Comparison of ENCODE assay signal across 11 cellular contexts in the genomic region with DNA sequence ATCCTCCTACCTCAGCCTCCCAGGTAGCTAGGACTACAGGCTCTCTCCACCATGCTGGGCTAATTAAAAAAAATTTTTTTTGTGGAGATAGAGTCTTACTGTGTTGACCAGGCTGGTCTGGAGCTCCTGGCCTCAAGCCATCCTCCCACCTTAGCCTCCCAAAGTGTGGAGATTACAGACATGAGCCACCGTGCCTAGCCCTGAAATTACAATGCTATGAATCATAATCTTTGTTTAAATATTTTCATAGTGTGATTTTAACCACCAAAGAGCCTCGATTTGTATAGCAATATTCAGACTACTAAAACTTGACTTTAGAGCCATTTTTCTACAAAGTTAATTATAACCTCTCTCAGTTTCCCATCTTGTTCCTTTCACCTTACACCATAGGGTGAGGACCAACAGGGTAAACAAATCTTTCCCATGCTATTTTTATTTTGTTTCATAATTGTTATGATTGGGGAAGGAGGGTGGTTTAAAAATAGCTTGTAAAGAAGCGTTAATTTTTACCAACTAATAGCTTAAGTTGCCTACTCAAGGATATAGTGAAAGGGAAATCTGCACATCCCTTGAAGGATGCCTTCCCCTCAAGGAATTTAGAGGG. TPM values are rescaled to one million over a fixed set of nuclear protein-coding genes. Genes with fewer than 3 reads are reported as not detected.
A peak's percentile ranks its signal among the peaks of the same experiment; 100 is the strongest.
DNase-seq lines count a peak whose midpoint lies in the region; ATAC-seq and TF ChIP-seq lines count a peak whose summit lies in the region.
"Had no signal": no experiment of that assay in that cellular context is flagged by ENCODE, and none has a peak within 500 bp of the region (broad histone marks: within the 10 kb centered on the region; RNA-seq: fewer than 3 reads in every experiment).

No MANE protein-coding gene starts in this region.

- 14 to 23% methylated on average over 3 of the region's 3 CpGs for WGBS in gastroesophageal sphincter (ENCODE audit: low coverage in 1 of 2), 2 donors

- DNase-seq in activated T-cell treated with anti-CD3 and anti-CD28 coated beads, Interleukin-2, amount 50 U/mL, for 4 hours, result no peak
- no peak for DNase-seq in activated T-cell treated with anti-CD3 and anti-CD28 coated beads for 4 hours
- DNase-seq in MM.1S, result no peak
- no peak for DNase-seq in effector memory CD8-positive, alpha-beta T cell
- DNase-seq in gastrocnemius medialis, result no peak
- no peak for DNase-seq in T1000 (lab: John Stamatoyannopoulos, UW)
- no peak for DNase-seq in type B pancreatic cell (ENCODE audit: extremely low spot score, unreplicated experiment)
- DNase-seq: kidney, NCI-H748 treated with DMSO at 0.1 percent for 48 hours had no signal

- H3K9me3 Mint-ChIP-seq in activated T-cell treated with anti-CD3 and anti-CD28 coated beads, Interleukin-2, amount 50 U/mL, for 4 hours, result no peaks in the 10 kb centered on the region
- no peaks in the 10 kb centered on the region for H3K9me3 Mint-ChIP-seq in effector memory CD8-positive, alpha-beta T cell
- H3K9me3 Mint-ChIP-seq in type B pancreatic cell, result peaks cover 5% of the 10 kb centered on the region
- H3K9me3 Mint-ChIP-seq: activated T-helper 1 cell treated with anti-CD3 and anti-CD28 coated beads, Interleukin-12 subunit alpha, Interleukin-12 subunit beta, Interleukin-2, Interleukin-4 antibody, amounts not matched to agents 30 ng/mL and 10 ng/mL and 1 ng/mL, durations not matched to agents 14 hours and 24 hours and 36 hours had no signal

- no peak overlapping the region for H2AFZ ChIP-seq in MM.1S (ENCODE audit: low read length)

- peak overlapping the region; percentile 48; the same call in 1 of the 2 replicates for H3K4me2 ChIP-seq in MM.1S (ENCODE audit: low read depth, low read length)

- H3K27ac ChIP-seq in MM.1S (ENCODE audit: low read length), result peak overlapping the region; percentile 42; the same call in 1 of the 2 replicates
- H3K27ac ChIP-seq in gastrocnemius medialis, result peak overlapping the region; percentile 24 to 71 (median 66)
- peak overlapping the region in 2 of 4 donors; percentile 10 to 19 for H3K27ac ChIP-seq in gastroesophageal sphincter

- H3K4me3 ChIP-seq in MM.1S (ENCODE audit: low read length) (peak overlapping the region; percentile 23; the same call in 1 of the 2 replicates), gastrocnemius medialis (no peak overlapping the region), gastroesophageal sphincter (no peak overlapping the region)

- peaks cover 99% of the 10 kb centered on the region for H3K79me2 ChIP-seq in MM.1S (ENCODE audit: low read length)

- ATAC-seq in activated T-cell treated with anti-CD3 and anti-CD28 coated beads, Interleukin-2, amount 50 U/mL, for 4 hours, result peak; percentile 51 to 54
- ATAC-seq in effector memory CD8-positive, alpha-beta T cell (replicated peaks), result no peak
- ATAC-seq in gastrocnemius medialis, result peak; percentile 27 to 47
- no peak for ATAC-seq in gastroesophageal sphincter

- in situ Hi-C loops in gastrocnemius medialis (cut with MboI; ENCODE audit: low sequenced_read_pairs in 4 of 4), result no loop called here

- H3K27me3 Mint-ChIP-seq in activated T-cell treated with anti-CD3 and anti-CD28 coated beads, Interleukin-2, amount 50 U/mL, for 4 hours (ENCODE audit: low read depth), result no peaks in the 10 kb centered on the region
- H3K27me3 Mint-ChIP-seq in effector memory CD8-positive, alpha-beta T cell, result no peaks in the 10 kb centered on the region
- H3K27me3 Mint-ChIP-seq in type B pancreatic cell, result no peaks in the 10 kb centered on the region

- no peak for TF ChIP-seq CTCF in MM.1S (IDR thresholded peaks at IDR 0.05; ENCODE audit: low read length)
- TF ChIP-seq CTCF in gastrocnemius medialis (IDR thresholded peaks at IDR 0.05 in 4 of 5, conservative IDR thresholded peaks at IDR 0.05 in 1 of 5), result no peak
- TF ChIP-seq CTCF in gastroesophageal sphincter (IDR thresholded peaks at IDR 0.05), result no peak
- TF ChIP-seq CTCF in type B pancreatic cell (conservative IDR thresholded peaks at IDR 0.05), result no peak

- intact Hi-C loops in gastrocnemius medialis (cut with DNase I; ENCODE audit: low total_unique reads), result no loop called here

- no peaks in the 10 kb centered on the region for H3K9me2 ChIP-seq in MM.1S (replicated peaks; ENCODE audit: insufficient read depth, low read length)

- H3K27me3 ChIP-seq in MM.1S (replicated peaks; ENCODE audit: insufficient read depth, low read length) (no peaks in the 10 kb centered on the region), gastrocnemius medialis (no peaks in the 10 kb centered on the region), gastroesophageal sphincter (no peaks in the 10 kb centered on the region)

- peak overlapping the region; percentile 75 to 80 for H3K27ac Mint-ChIP-seq in effector memory CD8-positive, alpha-beta T cell
- H3K27ac Mint-ChIP-seq in type B pancreatic cell, result no peak overlapping the region
- H3K27ac Mint-ChIP-seq: activated T-helper 1 cell treated with anti-CD3 and anti-CD28 coated beads, Interleukin-12 subunit alpha, Interleukin-12 subunit beta, Interleukin-2, Interleukin-4 antibody, amounts not matched to agents 30 ng/mL and 10 ng/mL and 1 ng/mL, durations not matched to agents 14 hours and 24 hours and 36 hours had no signal

- no peak overlapping the region for H3K9ac ChIP-seq in MM.1S (ENCODE audit: low read length)

- H3K36me3 ChIP-seq in MM.1S (replicated peaks; ENCODE audit: insufficient read depth, low read length), result peaks cover 3% of the 10 kb centered on the region; the same call in 1 of the 2 replicates
- H3K36me3 ChIP-seq in gastrocnemius medialis, result no peaks in the 10 kb centered on the region
- H3K36me3 ChIP-seq in gastroesophageal sphincter, result peaks cover 0 to 5% of the 10 kb centered on the region in 2 donors

- no peak for TF ChIP-seq POLR2A in gastrocnemius medialis (IDR thresholded peaks at IDR 0.05)
- no peak for TF ChIP-seq POLR2A in gastroesophageal sphincter (IDR thresholded peaks at IDR 0.05)

- H3K9me3 ChIP-seq in MM.1S (replicated peaks; ENCODE audit: insufficient read depth, low read length) (no peaks in the 10 kb centered on the region), gastrocnemius medialis (no peaks in the 10 kb centered on the region), gastroesophageal sphincter (no peaks in the 10 kb centered on the region)

- H3K4me1 Mint-ChIP-seq in activated T-cell treated with anti-CD3 and anti-CD28 coated beads, Interleukin-2, amount 50 U/mL, for 4 hours (ENCODE audit: low read depth), result peaks cover 43% of the 10 kb centered on the region
- H3K4me1 Mint-ChIP-seq in effector memory CD8-positive, alpha-beta T cell (ENCODE audit: low read depth in 2 of 2), result peaks cover 27 to 35% of the 10 kb centered on the region in 2 donors
- H3K4me1 Mint-ChIP-seq in type B pancreatic cell (ENCODE audit: unreplicated experiment), result peaks cover 4% of the 10 kb centered on the region

- H4K20me1 ChIP-seq in MM.1S (ENCODE audit: insufficient read depth, low read length), result no peaks in the 10 kb centered on the region

- H3K4me3 Mint-ChIP-seq in activated T-cell treated with anti-CD3 and anti-CD28 coated beads, Interleukin-2, amount 50 U/mL, for 4 hours, result no peak overlapping the region
- no peak overlapping the region for H3K4me3 Mint-ChIP-seq in effector memory CD8-positive, alpha-beta T cell
- H3K4me3 Mint-ChIP-seq in type B pancreatic cell, result no peak overlapping the region
- H3K4me3 Mint-ChIP-seq: activated T-helper 1 cell treated with anti-CD3 and anti-CD28 coated beads, Interleukin-12 subunit alpha, Interleukin-12 subunit beta, Interleukin-2, Interleukin-4 antibody, amounts not matched to agents 30 ng/mL and 10 ng/mL and 1 ng/mL, durations not matched to agents 14 hours and 24 hours and 36 hours had no signal

- TF ChIP-seq EP300 in gastroesophageal sphincter (IDR thresholded peaks at IDR 0.05), result no peak

- H3K36me3 Mint-ChIP-seq in activated T-cell treated with anti-CD3 and anti-CD28 coated beads, Interleukin-2, amount 50 U/mL, for 4 hours (ENCODE audit: insufficient read depth), result peaks cover 9% of the 10 kb centered on the region
- peaks cover 24% of the 10 kb centered on the region for H3K36me3 Mint-ChIP-seq in effector memory CD8-positive, alpha-beta T cell (ENCODE audit: insufficient read depth)
- H3K36me3 Mint-ChIP-seq in type B pancreatic cell, result peaks cover 7% of the 10 kb centered on the region

- H3K4me1 ChIP-seq in MM.1S (ENCODE audit: low read length) (peaks cover 31% of the 10 kb centered on the region), gastrocnemius medialis (peaks cover 13 to 16% of the 10 kb centered on the region in 2 donors), gastroesophageal sphincter (peaks cover 0 to 24% (median 0%) of the 10 kb centered on the region in 3 donors)

- H3F3A ChIP-seq in MM.1S (ENCODE audit: insufficient read depth, low read length), result peaks cover 28% of the 10 kb centered on the region

RNA-seq across cellular contexts. Expression of a gene that starts 32.7 kb away (rescaled TPM):
- total RNA-seq in activated T-cell treated with anti-CD3 and anti-CD28 coated beads, Interleukin-2, amount 50 U/mL, for 4 hours, result 100 to 1,000 TPM; 197 to 223 (median 214) TPM
- 100 to 1,000 TPM in 3 of 4 donors, 10 to 100 TPM in 1; 98.5 to 199 (median 131) TPM for total RNA-seq in gastrocnemius medialis
- 100 to 1,000 TPM in 1 of 4 donors, 10 to 100 TPM in 3; 65.2 to 114 (median 85.6) TPM for total RNA-seq in gastroesophageal sphincter
- total RNA-seq in type B pancreatic cell (ENCODE audit: low replicate concordance), result 140 and 153 TPM in 2 replicates

RNA-seq across cellular contexts. Expression of a gene that starts 54.3 kb away (rescaled TPM):
- 1 to 10 TPM; 1.2 to 3.3 (median 1.4) TPM for total RNA-seq in activated T-cell treated with anti-CD3 and anti-CD28 coated beads, Interleukin-2, amount 50 U/mL, for 4 hours
- total RNA-seq in gastrocnemius medialis (10 to 100 TPM; 38.5 to 83.8 (median 60.9) TPM), gastroesophageal sphincter (10 to 100 TPM; 30.0 to 50.7 (median 35.1) TPM), type B pancreatic cell (ENCODE audit: low replicate concordance) (46.7 and 58.6 TPM in 2 replicates)

Comparison
In these comparisons a context has a peak if more than half of its experiments do, and no peak if none do; other contexts are left out.
1. ATAC-seq: peak in activated T-cell treated with anti-CD3 and anti-CD28 coated beads, Interleukin-2, amount 50 U/mL, for 4 hours (2 of 2) and gastrocnemius medialis (2 of 2); none in effector memory CD8-positive, alpha-beta T cell (single experiment) and gastroesophageal sphincter (single experiment).
2. RNA of a gene that starts 54.3 kb away (total RNA-seq): 38.5 to 83.8 TPM in gastrocnemius medialis, 46.7 to 58.6 TPM in type B pancreatic cell and 30.0 to 50.7 TPM in gastroesophageal sphincter; 1.2 to 3.3 TPM in activated T-cell treated with anti-CD3 and anti-CD28 coated beads, Interleukin-2, amount 50 U/mL, for 4 hours; every median in the first group is over 4 times any median in the second.